ENCODE assay signal across 16 cellular contexts in genomic region chr3:116051040-116051439, GRCh38.
DNase-seq lines count a peak whose midpoint lies in the region; ATAC-seq and TF ChIP-seq lines count a peak whose summit lies in the region.
"Had no signal": no experiment of that assay in that cellular context is flagged by ENCODE, and none has a peak within 500 bp of the region (broad histone marks: within the 10 kb centered on the region; RNA-seq: fewer than 3 reads in every experiment).

No MANE protein-coding gene starts in this region.

- no peaks in the 10 kb centered on the region for H3K9me3 Mint-ChIP-seq in HFFc6
- no peaks in the 10 kb centered on the region for H3K9me3 Mint-ChIP-seq in CD8-positive, alpha-beta T cell

- no peak for TF ChIP-seq EP300 in SK-N-SH (IDR thresholded peaks at IDR 0.05; ENCODE audit: borderline replicate concordance in 1 of 2, low read depth in 1 of 2, low read length in 1 of 2)

- H3K4me3 Mint-ChIP-seq in HFFc6, result no peak overlapping the region
- no peak overlapping the region for H3K4me3 Mint-ChIP-seq in CD8-positive, alpha-beta T cell
- H3K4me3 Mint-ChIP-seq: activated naive CD8-positive, alpha-beta T cell treated with anti-CD3 and anti-CD28 coated beads, Interleukin-2, amount 10 ng/mL, durations not matched to agents 7 days and 5 days had no signal

- no peaks in the 10 kb centered on the region for H3K36me3 Mint-ChIP-seq in HFFc6 (ENCODE audit: low read depth)
- H3K36me3 Mint-ChIP-seq in CD8-positive, alpha-beta T cell, result no peaks in the 10 kb centered on the region
- H3K36me3 Mint-ChIP-seq: activated naive CD8-positive, alpha-beta T cell treated with anti-CD3 and anti-CD28 coated beads, Interleukin-2, amount 10 ng/mL, durations not matched to agents 7 days and 5 days had no signal

- H3K27ac ChIP-seq in OCI-LY3 (ENCODE audit: low read length), result no peak overlapping the region
- H3K27ac ChIP-seq in SK-N-SH (ENCODE audit: low read depth in 2 of 2, low read length in 1 of 2), result no peak overlapping the region
- H3K27ac ChIP-seq in CD8-positive, alpha-beta T cell (ENCODE audit: low read depth, low read length), result no peak overlapping the region
- H3K27ac ChIP-seq: skin epidermis, suprapubic skin had no signal

- no peaks in the 10 kb centered on the region for H3K4me1 Mint-ChIP-seq in HFFc6 (ENCODE audit: low read depth)
- no peaks in the 10 kb centered on the region for H3K4me1 Mint-ChIP-seq in CD8-positive, alpha-beta T cell (ENCODE audit: low read depth)
- H3K4me1 Mint-ChIP-seq: activated naive CD8-positive, alpha-beta T cell treated with anti-CD3 and anti-CD28 coated beads, Interleukin-2, amount 10 ng/mL, durations not matched to agents 7 days and 5 days had no signal

- H3K9me3 ChIP-seq in OCI-LY3 (ENCODE audit: insufficient read depth, low read length) (no peaks in the 10 kb centered on the region), SK-N-SH (no peaks in the 10 kb centered on the region)
- H3K9me3 ChIP-seq in CD8-positive, alpha-beta T cell (ENCODE audit: low read length), result no peaks in the 10 kb centered on the region
- H3K9me3 ChIP-seq: suprapubic skin had no signal

- intact Hi-C loops in Right ventricle myocardium superior (cut with DNase I), result no loop called here
- intact Hi-C loops in cardiac septum (cut with DNase I), result no loop called here
- intact Hi-C loops in CD8-positive, alpha-beta T cell (cut with DNase I, micrococcal nuclease), result no loop called here

- CTCF ChIA-PET in SK-N-SH (lab: Yijun Ruan, JAX), result no interaction called here
- CTCF ChIA-PET in CD8-positive, alpha-beta T cell (lab: Charles Lee), result no interaction called here

- TF ChIP-seq RAD21 in SK-N-SH (IDR thresholded peaks at IDR 0.05; ENCODE audit: low read length), result no peak

- H2AFZ ChIP-seq in OCI-LY3 (ENCODE audit: low read depth, low read length) (no peak overlapping the region), SK-N-SH (ENCODE audit: low read depth) (no peak overlapping the region)

- ATAC-seq in Right ventricle myocardium superior (ENCODE audit: poor library complexity) (peak; percentile 41), HG02759 (IDR thresholded peaks at IDR 0.05; ENCODE audit: unreplicated experiment) (peak; percentile 60)
- no peak for ATAC-seq in CD8-positive, alpha-beta T cell
- ATAC-seq: activated CD4-positive, CD25-positive, alpha-beta regulatory T cell treated with anti-CD3 and anti-CD28 coated beads, Interleukin-2, amount 50 U/mL, for 24 hours had no signal

- 86% methylated on average over 4 of the region's 4 CpGs for WGBS in SK-N-SH (ENCODE audit: low lambda C conversion rate)

- no peaks in the 10 kb centered on the region; the same call in 1 of the 2 replicates for H3K27me3 Mint-ChIP-seq in HFFc6 (ENCODE audit: insufficient read depth)
- no peaks in the 10 kb centered on the region for H3K27me3 Mint-ChIP-seq in CD8-positive, alpha-beta T cell (ENCODE audit: low read depth)
- H3K27me3 Mint-ChIP-seq: activated naive CD8-positive, alpha-beta T cell treated with anti-CD3 and anti-CD28 coated beads, Interleukin-2, amount 10 ng/mL, durations not matched to agents 7 days and 5 days had no signal

- H3K36me3 ChIP-seq in OCI-LY3 (replicated peaks; ENCODE audit: low read depth, low read length), result no peaks in the 10 kb centered on the region
- H3K36me3 ChIP-seq in SK-N-SH (replicated peaks in 1 of 2; ENCODE audit: control insufficient read depth in 1 of 2, insufficient read depth in 2 of 2, low read length in 1 of 2), result no peaks in the 10 kb centered on the region
- H3K36me3 ChIP-seq in CD8-positive, alpha-beta T cell (ENCODE audit: insufficient read depth, low read length), result no peaks in the 10 kb centered on the region
- H3K36me3 ChIP-seq: suprapubic skin had no signal

- H3F3A ChIP-seq in SK-N-SH (replicated peaks; ENCODE audit: insufficient read depth), result no peaks in the 10 kb centered on the region

- H4K20me1 ChIP-seq in OCI-LY3 (ENCODE audit: insufficient read depth, low read length), result no peaks in the 10 kb centered on the region
- H4K20me1 ChIP-seq in SK-N-SH (ENCODE audit: insufficient read depth), result no peaks in the 10 kb centered on the region

- H3K9me2 ChIP-seq in SK-N-SH, result no peaks in the 10 kb centered on the region

- H3K4me1 ChIP-seq in OCI-LY3 (ENCODE audit: low read length) (peaks cover 24% of the 10 kb centered on the region), SK-N-SH (ENCODE audit: control insufficient read depth in 1 of 2, insufficient read depth in 2 of 2, low read depth in 1 of 2, low read length in 1 of 2) (peaks cover 0 to 13% of the 10 kb centered on the region in 2 experiments; a peak in 2 of 4 replicates)
- no peaks in the 10 kb centered on the region for H3K4me1 ChIP-seq in CD8-positive, alpha-beta T cell (ENCODE audit: insufficient read depth, low read length)
- H3K4me1 ChIP-seq: suprapubic skin had no signal

- no peak overlapping the region for H3K4me3 ChIP-seq in OCI-LY3 (ENCODE audit: low read length)
- H3K4me3 ChIP-seq in SK-N-SH (ENCODE audit: low read depth in 2 of 2, low read length in 1 of 2), result no peak overlapping the region
- no peak overlapping the region for H3K4me3 ChIP-seq in CD8-positive, alpha-beta T cell (ENCODE audit: low read depth, low read length)
- H3K4me3 ChIP-seq: skin epidermis, suprapubic skin had no signal

- POLR2A ChIA-PET in SK-N-SH (lab: Yijun Ruan, JAX), result no interaction called here
- POLR2A ChIA-PET in CD8-positive, alpha-beta T cell (lab: Charles Lee), result no interaction called here

- TF ChIP-seq CTCF in OCI-LY3 (IDR thresholded peaks at IDR 0.05; ENCODE audit: low read depth, low read length) (no peak), HFFc6 (IDR thresholded peaks at IDR 0.05) (no peak), SK-N-SH (IDR thresholded peaks at IDR 0.05) (no peak)
- TF ChIP-seq CTCF in CD8-positive, alpha-beta T cell (IDR thresholded peaks at IDR 0.05), result no peak

- H3K79me2 ChIP-seq in OCI-LY3 (ENCODE audit: low read length) (no peaks in the 10 kb centered on the region), SK-N-SH (ENCODE audit: insufficient read depth) (no peaks in the 10 kb centered on the region)

- H3K9ac ChIP-seq in OCI-LY3 (ENCODE audit: low read length) (no peak overlapping the region), SK-N-SH (no peak overlapping the region)

- H3K4me2 ChIP-seq in OCI-LY3 (ENCODE audit: low read length) (peak overlapping the region; percentile 31), SK-N-SH (no peak overlapping the region)

- no peak overlapping the region for H3K27ac Mint-ChIP-seq in HFFc6
- H3K27ac Mint-ChIP-seq in CD8-positive, alpha-beta T cell, result no peak overlapping the region
- H3K27ac Mint-ChIP-seq: activated naive CD8-positive, alpha-beta T cell treated with anti-CD3 and anti-CD28 coated beads, Interleukin-2, amount 10 ng/mL, durations not matched to agents 7 days and 5 days had no signal

- DNase-seq in Right ventricle myocardium superior, result no peak
- DNase-seq in cardiac septum (ENCODE audit: low spot score), result no peak
- DNase-seq in HFFc6, result no peak
- DNase-seq in SK-N-SH, result no peak
- DNase-seq in CD8-positive, alpha-beta T cell, result no peak
- DNase-seq in activated naive CD4-positive, alpha-beta T cell treated with Interleukin-2 at 50 U/mL for 16 hours, result no peak
- DNase-seq: activated CD8-positive, alpha-beta memory T cell treated with anti-CD3 and anti-CD28 coated beads, Interleukin-2, amount 50 U/mL, for 48 hours; activated naive CD8-positive, alpha-beta T cell treated with anti-CD3 and anti-CD28 coated beads, Interleukin-2, amount 10 ng/mL, durations not matched to agents 7 days and 5 days; erythroblast; NCI-H1105; T-helper 1 cell had no signal

- H3K27me3 ChIP-seq in OCI-LY3 (ENCODE audit: low read depth, low read length) (no peaks in the 10 kb centered on the region), SK-N-SH (ENCODE audit: insufficient read depth) (no peaks in the 10 kb centered on the region)
- no peaks in the 10 kb centered on the region for H3K27me3 ChIP-seq in CD8-positive, alpha-beta T cell (ENCODE audit: insufficient read depth, low read length)
- H3K27me3 ChIP-seq: suprapubic skin had no signal

TF ChIP-seq in SK-N-SH, 30 proteins besides CTCF, POLR2A, EP300 and RAD21:
- TF ChIP-seq USF1 (IDR thresholded peaks at IDR 0.05; ENCODE audit: borderline replicate concordance, low read depth) (no peak), GABPA (IDR thresholded peaks at IDR 0.05; ENCODE audit: low read depth) (no peak), NRF1 (IDR thresholded peaks at IDR 0.05; ENCODE audit: low read depth, low read length) (no peak), FOSL2 (IDR thresholded peaks at IDR 0.05; ENCODE audit: borderline replicate concordance, low read depth) (no peak), POLR2AphosphoS5 (IDR thresholded peaks at IDR 0.05; ENCODE audit: low read depth, low read length) (no peak), RXRA (IDR thresholded peaks at IDR 0.05; ENCODE audit: borderline replicate concordance, low read depth) (no peak), SMC3 (IDR thresholded peaks at IDR 0.05; ENCODE audit: low read depth, low read length) (no peak), FOXJ3 (CRISPR knock-in tag; IDR thresholded peaks at IDR 0.05) (no peak), PBX3 (IDR thresholded peaks at IDR 0.05) (no peak), CHD2 (IDR thresholded peaks at IDR 0.05; ENCODE audit: low read length, partially characterized antibody) (no peak), JUND (IDR thresholded peaks at IDR 0.05) (no peak), TCF12 (IDR thresholded peaks at IDR 0.05) (no peak), ELF1 (IDR thresholded peaks at IDR 0.05) (no peak), FOXM1 (IDR thresholded peaks at IDR 0.05; ENCODE audit: low read depth) (no peak), GATA2 (CRISPR knock-in tag; IDR thresholded peaks at IDR 0.05) (no peak), MXI1 (IDR thresholded peaks at IDR 0.05; ENCODE audit: low read depth, low read length) (no peak), NFIC (IDR thresholded peaks at IDR 0.05; ENCODE audit: borderline replicate concordance) (no peak)
